8 cellular contexts compared by ENCODE assay signal in the genomic region with DNA sequence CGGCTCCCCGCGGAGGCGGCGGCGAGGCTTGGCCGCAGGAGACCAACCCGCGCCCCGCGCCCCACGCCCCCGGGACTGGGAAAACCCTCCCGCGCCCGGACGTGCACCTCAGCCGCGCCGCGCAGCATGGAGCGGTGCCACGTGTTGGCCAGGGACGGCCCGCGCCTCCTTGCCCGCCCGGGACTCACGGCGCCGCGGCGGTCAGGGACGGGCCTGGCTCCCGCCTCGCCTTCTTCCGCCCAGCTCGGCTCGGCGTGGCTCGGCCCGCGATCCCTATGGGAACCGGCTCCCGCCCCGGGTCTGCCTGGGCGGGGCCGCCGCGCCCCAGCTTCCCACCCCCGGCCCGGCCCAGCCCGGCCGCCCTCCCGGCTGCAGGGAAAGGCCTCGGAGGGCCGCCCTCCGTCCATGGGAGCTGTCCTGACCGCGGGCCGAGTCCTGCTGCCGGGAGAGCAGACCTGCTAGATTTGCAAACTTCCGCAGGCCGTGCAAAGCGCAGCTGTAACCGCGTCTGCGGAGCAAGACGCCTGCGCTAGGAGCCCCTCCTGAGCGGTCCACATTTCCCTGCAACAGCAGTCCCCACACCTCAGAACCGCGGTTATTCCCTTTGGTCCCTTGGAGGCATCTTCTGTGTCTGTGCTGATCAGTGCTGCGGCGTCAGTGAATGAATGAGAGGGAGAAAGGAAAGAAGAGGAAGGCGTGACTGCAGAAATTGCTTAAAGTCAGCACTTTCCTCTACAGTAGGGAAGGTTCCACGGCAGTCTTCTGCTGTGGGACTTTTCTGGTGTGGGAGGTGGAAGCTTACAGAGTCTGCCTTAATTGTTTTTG. TPM values are rescaled to one million over a fixed set of nuclear protein-coding genes. Genes with fewer than 3 reads are reported as not detected.
DNase-seq lines count a peak whose midpoint lies in the region; ATAC-seq lines count a peak whose summit lies in the region.

A gene (minus strand): TSS at position 246 of the 825 bp plus-strand sequence. CDS start 1,013 bp downstream, outside the sequence.

- H3K9me3 Mint-ChIP-seq in memory B cell, result no peaks in the 10 kb centered on the region

- peaks cover 2% of the 10 kb centered on the region for H3K27me3 Mint-ChIP-seq in memory B cell

- peak within 1 kb of the TSS; percentile 39 for H3K27ac Mint-ChIP-seq in memory B cell

- DNase-seq in NCI-H524 (lab: John Stamatoyannopoulos, UW) (peak; percentile 53 to 82), NCI-H524 treated with DMSO at 0.1 percent for 48 hours (lab: John Stamatoyannopoulos, UW) (no peak), NCI-H226 (peak; percentile 61), memory B cell (ENCODE audit: low spot score in 2 of 2) (peak; percentile 7 to 34)
- DNase-seq in activated CD8-positive, alpha-beta memory T cell treated with anti-CD3 and anti-CD28 coated beads for 48 hours (ENCODE audit: low read depth in 2 of 3, low spot score in 2 of 3), result peak; percentile 15 to 42 (median 24)
- DNase-seq in stimulated activated CD4-positive, alpha-beta T cell treated with anti-CD3 and anti-CD28 coated beads, TNF-alpha, amount 100 ng/mL, for 48 hours (ENCODE audit: low read depth in 3 of 3), result peak; percentile 2 to 39 (median 7)

- H3K4me1 Mint-ChIP-seq in memory B cell, result peaks cover 15% of the 10 kb centered on the region

- ATAC-seq in HG02840 (IDR thresholded peaks at IDR 0.05; ENCODE audit: low FRiP score, unreplicated experiment) (peak; percentile 55), memory B cell (ENCODE audit: low read depth) (peak; percentile 65)

- peak within 1 kb of the TSS; percentile 90 for H3K4me3 Mint-ChIP-seq in memory B cell

- in situ Hi-C loops in endometrial microvascular endothelial cells (cut with HindIII; ENCODE audit: inconsistent ontology term, low pct_unique_long_range_greater_than_20kb, low sequenced_read_pairs), result no loop called here

- H3K36me3 Mint-ChIP-seq in memory B cell, result peaks cover 2% of the 10 kb centered on the region

RNA-seq across cellular contexts. Expression of the gene that starts here (rescaled TPM):
- total RNA-seq in endometrial microvascular endothelial cells (ENCODE audit: inconsistent ontology term), result 22.7 TPM
